In the genomic region with DNA sequence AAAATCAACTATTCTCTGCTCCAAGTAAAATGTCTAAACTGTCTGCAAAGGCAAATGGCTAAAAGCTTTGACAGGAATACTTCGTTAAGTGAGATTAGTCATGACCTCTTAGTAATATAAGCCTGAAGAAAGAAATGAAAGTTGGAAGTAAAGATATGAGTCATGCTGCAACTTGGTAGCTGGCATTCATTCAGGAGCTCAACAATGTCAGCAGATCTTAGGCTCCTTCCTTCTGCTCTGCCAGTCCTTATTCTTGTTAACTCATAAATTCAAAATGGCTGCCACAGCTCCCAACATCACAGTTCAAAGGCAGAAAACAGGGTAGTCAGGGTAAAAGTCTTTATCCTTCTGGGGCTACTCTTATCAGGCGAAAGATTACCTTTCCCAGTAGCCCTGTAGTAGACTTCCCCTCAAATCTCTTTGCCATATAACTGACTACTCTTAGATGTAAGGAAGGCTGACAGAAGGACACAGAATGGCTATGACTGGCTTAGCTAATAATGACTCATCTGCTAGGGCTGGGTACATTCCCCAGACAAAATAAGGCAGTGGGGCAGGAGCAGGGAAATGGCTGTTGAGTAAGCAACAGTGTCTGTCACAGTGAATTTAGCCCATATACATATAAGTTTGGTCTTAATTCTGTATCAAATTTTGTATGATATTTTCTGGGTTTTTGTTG, we compare ENCODE assay signal across 8 cellular contexts. TPM values are rescaled to one million over a fixed set of nuclear protein-coding genes. Genes with fewer than 3 reads are reported as not detected.
DNase-seq lines count a peak whose midpoint lies in the region; ATAC-seq and TF ChIP-seq lines count a peak whose summit lies in the region.

No MANE protein-coding gene starts in this region.

- H3K4me1 ChIP-seq in BE2C, result no peaks in the 10 kb centered on the region

- no peaks in the 10 kb centered on the region for H3K9me3 ChIP-seq in BE2C

- ATAC-seq in GM21367 (IDR thresholded peaks at IDR 0.05; ENCODE audit: unreplicated experiment) (peak; percentile 75), HG03558 (IDR thresholded peaks at IDR 0.05; ENCODE audit: extremely low read depth, unreplicated experiment) (peak; percentile 58)

- H3K4me3 ChIP-seq in WI38 (ENCODE audit: low read depth, low read length), result peak overlapping the region; percentile 40
- no peak overlapping the region for H3K4me3 ChIP-seq in BE2C (ENCODE audit: low read depth, low read length)

- TF ChIP-seq CTCF in WI38 (IDR thresholded peaks at IDR 0.05; ENCODE audit: low read depth, low read length) (no peak), BE2C (IDR thresholded peaks at IDR 0.05; ENCODE audit: low read depth, low read length) (no peak)

- peak; percentile 98 for DNase-seq in EH (ENCODE audit: low read depth)
- DNase-seq in germinal center (ENCODE audit: low spot score), result peak; percentile 7
- peak in 2 of 3 donors; percentile 15 to 37 for DNase-seq in stimulated activated CD4-positive, alpha-beta T cell treated with anti-CD3 and anti-CD28 coated beads, Interleukin-12 subunit alpha, Interleukin-12 subunit beta, amount 100 ng/mL, for 48 hours (ENCODE audit: low read depth in 2 of 3, low spot score in 1 of 3)
- no peak for DNase-seq in BE2C
- no peak for DNase-seq in retina

- H3K27me3 ChIP-seq in BE2C, result no peaks in the 10 kb centered on the region

- no peaks in the 10 kb centered on the region for H3K36me3 ChIP-seq in BE2C

RNA-seq across cellular contexts. Expression of gene C6orf62, which starts 24.4 kb away (rescaled TPM):
- polyA plus RNA-seq in BE2C (2012; ENCODE audit: insufficient read depth, insufficient read length, low read depth), result 48.9 TPM

RNA-seq across cellular contexts. Expression of gene GMNN, which starts 31.3 kb away (rescaled TPM):
- polyA plus RNA-seq in BE2C (2012; ENCODE audit: insufficient read depth, insufficient read length, low read depth), result 21.0 TPM

RNA-seq across cellular contexts. Expression of gene ARMH2, which starts 55.3 kb away (rescaled TPM):
- not detected for polyA plus RNA-seq in BE2C (2012; ENCODE audit: insufficient read depth, insufficient read length, low read depth)

Comparison
In these comparisons a context has a peak if more than half of its experiments do, and no peak if none do; other contexts are left out.
1. DNase-seq: peak in EH (single experiment), germinal center (single experiment) and stimulated activated CD4-positive, alpha-beta T cell treated with anti-CD3 and anti-CD28 coated beads, Interleukin-12 subunit alpha, Interleukin-12 subunit beta, amount 100 ng/mL, for 48 hours (2 of 3); none in BE2C (single experiment) and retina (single experiment).